In genomic region chr2:134087371-134087921, GRCh38 we compare ENCODE assay signal across 1 cellular context.
TF ChIP-seq lines count a peak whose summit lies in the region.

No MANE protein-coding gene starts in this region.

TF ChIP-seq in HepG2, 621 proteins besides CTCF, POLR2A, EP300 and RAD21 (continued from another document and continues in another):
- TF ChIP-seq, protein P1, sequence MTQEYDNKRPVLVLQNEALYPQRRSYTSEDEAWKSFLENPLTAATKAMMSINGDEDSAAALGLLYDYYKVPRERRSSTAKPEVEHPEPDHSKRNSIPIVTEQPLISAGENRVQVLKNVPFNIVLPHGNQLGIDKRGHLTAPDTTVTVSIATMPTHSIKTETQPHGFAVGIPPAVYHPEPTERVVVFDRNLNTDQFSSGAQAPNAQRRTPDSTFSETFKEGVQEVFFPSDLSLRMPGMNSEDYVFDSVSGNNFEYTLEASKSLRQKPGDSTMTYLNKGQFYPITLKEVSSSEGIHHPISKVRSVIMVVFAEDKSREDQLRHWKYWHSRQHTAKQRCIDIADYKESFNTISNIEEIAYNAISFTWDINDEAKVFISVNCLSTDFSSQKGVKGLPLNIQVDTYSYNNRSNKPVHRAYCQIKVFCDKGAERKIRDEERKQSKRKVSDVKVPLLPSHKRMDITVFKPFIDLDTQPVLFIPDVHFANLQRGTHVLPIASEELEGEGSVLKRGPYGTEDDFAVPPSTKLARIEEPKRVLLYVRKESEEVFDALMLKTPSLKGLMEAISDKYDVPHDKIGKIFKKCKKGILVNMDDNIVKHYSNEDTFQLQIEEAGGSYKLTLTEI (CRISPR knock-in tag; conservative IDR thresholded peaks at IDR 0.05) = no peak
- no peak for TF ChIP-seq ZNF160 (CRISPR knock-in tag; IDR thresholded peaks at IDR 0.05)
- 0 out of 2 replicates have a peak, but pooled peaks have one; percentile 9 for TF ChIP-seq PATZ1 (CRISPR knock-in tag; IDR thresholded peaks at IDR 0.05)
- TF ChIP-seq SAP130 (CRISPR knock-in tag; IDR thresholded peaks at IDR 0.05; ENCODE audit: low read depth) = no peak
- TF ChIP-seq ZNF263 (CRISPR knock-in tag; IDR thresholded peaks at IDR 0.05) = peak; percentile 39; the same call in 1 of the 2 replicates
- TF ChIP-seq HDAC2 (CRISPR knock-in tag; IDR thresholded peaks at IDR 0.05) = no peak
- no peak for TF ChIP-seq NKX3-1 (CRISPR knock-in tag; IDR thresholded peaks at IDR 0.05)
- no peak for TF ChIP-seq ZSCAN22 (CRISPR knock-in tag; IDR thresholded peaks at IDR 0.05)
- no peak for TF ChIP-seq NR2F1 (CRISPR knock-in tag; IDR thresholded peaks at IDR 0.05)
- TF ChIP-seq DMTF1 (CRISPR knock-in tag; IDR thresholded peaks at IDR 0.05) = no peak
- TF ChIP-seq YEATS2 (CRISPR knock-in tag; IDR thresholded peaks at IDR 0.05; ENCODE audit: borderline replicate concordance) = no peak
- 0 out of 2 replicates have a peak, but pooled peaks have one; percentile 30 for TF ChIP-seq POLR2G (IDR thresholded peaks at IDR 0.05; ENCODE audit: low read depth, low read length)
- TF ChIP-seq ZNF746 (CRISPR knock-in tag; IDR thresholded peaks at IDR 0.05) = no peak
- TF ChIP-seq ZNF557 (CRISPR knock-in tag; IDR thresholded peaks at IDR 0.05) = no peak
- no peak for TF ChIP-seq RFXAP (CRISPR knock-in tag; IDR thresholded peaks at IDR 0.05; ENCODE audit: borderline replicate concordance)
- TF ChIP-seq, protein P2, sequence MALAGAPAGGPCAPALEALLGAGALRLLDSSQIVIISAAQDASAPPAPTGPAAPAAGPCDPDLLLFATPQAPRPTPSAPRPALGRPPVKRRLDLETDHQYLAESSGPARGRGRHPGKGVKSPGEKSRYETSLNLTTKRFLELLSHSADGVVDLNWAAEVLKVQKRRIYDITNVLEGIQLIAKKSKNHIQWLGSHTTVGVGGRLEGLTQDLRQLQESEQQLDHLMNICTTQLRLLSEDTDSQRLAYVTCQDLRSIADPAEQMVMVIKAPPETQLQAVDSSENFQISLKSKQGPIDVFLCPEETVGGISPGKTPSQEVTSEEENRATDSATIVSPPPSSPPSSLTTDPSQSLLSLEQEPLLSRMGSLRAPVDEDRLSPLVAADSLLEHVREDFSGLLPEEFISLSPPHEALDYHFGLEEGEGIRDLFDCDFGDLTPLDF (CRISPR knock-in tag; IDR thresholded peaks at IDR 0.05) = no peak
- no peak for TF ChIP-seq ZNF784 (CRISPR knock-in tag; IDR thresholded peaks at IDR 0.05; ENCODE audit: borderline replicate concordance)
- TF ChIP-seq, protein P3, sequence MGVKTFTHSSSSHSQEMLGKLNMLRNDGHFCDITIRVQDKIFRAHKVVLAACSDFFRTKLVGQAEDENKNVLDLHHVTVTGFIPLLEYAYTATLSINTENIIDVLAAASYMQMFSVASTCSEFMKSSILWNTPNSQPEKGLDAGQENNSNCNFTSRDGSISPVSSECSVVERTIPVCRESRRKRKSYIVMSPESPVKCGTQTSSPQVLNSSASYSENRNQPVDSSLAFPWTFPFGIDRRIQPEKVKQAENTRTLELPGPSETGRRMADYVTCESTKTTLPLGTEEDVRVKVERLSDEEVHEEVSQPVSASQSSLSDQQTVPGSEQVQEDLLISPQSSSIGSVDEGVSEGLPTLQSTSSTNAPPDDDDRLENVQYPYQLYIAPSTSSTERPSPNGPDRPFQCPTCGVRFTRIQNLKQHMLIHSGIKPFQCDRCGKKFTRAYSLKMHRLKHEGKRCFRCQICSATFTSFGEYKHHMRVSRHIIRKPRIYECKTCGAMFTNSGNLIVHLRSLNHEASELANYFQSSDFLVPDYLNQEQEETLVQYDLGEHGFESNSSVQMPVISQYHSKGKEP (CRISPR knock-in tag; IDR thresholded peaks at IDR 0.05) = no peak
- TF ChIP-seq, protein P4, sequence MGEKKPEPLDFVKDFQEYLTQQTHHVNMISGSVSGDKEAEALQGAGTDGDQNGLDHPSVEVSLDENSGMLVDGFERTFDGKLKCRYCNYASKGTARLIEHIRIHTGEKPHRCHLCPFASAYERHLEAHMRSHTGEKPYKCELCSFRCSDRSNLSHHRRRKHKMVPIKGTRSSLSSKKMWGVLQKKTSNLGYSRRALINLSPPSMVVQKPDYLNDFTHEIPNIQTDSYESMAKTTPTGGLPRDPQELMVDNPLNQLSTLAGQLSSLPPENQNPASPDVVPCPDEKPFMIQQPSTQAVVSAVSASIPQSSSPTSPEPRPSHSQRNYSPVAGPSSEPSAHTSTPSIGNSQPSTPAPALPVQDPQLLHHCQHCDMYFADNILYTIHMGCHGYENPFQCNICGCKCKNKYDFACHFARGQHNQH (CRISPR knock-in tag; IDR thresholded peaks at IDR 0.05) = no peak
- TF ChIP-seq ZNF652 (CRISPR knock-in tag; IDR thresholded peaks at IDR 0.05; ENCODE audit: borderline replicate concordance, low read depth) = no peak
- TF ChIP-seq, protein P5, sequence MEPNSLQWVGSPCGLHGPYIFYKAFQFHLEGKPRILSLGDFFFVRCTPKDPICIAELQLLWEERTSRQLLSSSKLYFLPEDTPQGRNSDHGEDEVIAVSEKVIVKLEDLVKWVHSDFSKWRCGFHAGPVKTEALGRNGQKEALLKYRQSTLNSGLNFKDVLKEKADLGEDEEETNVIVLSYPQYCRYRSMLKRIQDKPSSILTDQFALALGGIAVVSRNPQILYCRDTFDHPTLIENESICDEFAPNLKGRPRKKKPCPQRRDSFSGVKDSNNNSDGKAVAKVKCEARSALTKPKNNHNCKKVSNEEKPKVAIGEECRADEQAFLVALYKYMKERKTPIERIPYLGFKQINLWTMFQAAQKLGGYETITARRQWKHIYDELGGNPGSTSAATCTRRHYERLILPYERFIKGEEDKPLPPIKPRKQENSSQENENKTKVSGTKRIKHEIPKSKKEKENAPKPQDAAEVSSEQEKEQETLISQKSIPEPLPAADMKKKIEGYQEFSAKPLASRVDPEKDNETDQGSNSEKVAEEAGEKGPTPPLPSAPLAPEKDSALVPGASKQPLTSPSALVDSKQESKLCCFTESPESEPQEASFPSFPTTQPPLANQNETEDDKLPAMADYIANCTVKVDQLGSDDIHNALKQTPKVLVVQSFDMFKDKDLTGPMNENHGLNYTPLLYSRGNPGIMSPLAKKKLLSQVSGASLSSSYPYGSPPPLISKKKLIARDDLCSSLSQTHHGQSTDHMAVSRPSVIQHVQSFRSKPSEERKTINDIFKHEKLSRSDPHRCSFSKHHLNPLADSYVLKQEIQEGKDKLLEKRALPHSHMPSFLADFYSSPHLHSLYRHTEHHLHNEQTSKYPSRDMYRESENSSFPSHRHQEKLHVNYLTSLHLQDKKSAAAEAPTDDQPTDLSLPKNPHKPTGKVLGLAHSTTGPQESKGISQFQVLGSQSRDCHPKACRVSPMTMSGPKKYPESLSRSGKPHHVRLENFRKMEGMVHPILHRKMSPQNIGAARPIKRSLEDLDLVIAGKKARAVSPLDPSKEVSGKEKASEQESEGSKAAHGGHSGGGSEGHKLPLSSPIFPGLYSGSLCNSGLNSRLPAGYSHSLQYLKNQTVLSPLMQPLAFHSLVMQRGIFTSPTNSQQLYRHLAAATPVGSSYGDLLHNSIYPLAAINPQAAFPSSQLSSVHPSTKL (CRISPR knock-in tag; IDR thresholded peaks at IDR 0.05) = peak; percentile 41; the same call in 1 of the 2 replicates
- TF ChIP-seq ZKSCAN8 (CRISPR knock-in tag; IDR thresholded peaks at IDR 0.05; ENCODE audit: borderline replicate concordance) = 0 out of 2 replicates have a peak, but pooled peaks have one; percentile 41
- TF ChIP-seq ETV5 (CRISPR knock-in tag; IDR thresholded peaks at IDR 0.05; ENCODE audit: borderline replicate concordance) = no peak
- TF ChIP-seq ZNF781 (CRISPR knock-in tag; IDR thresholded peaks at IDR 0.05; ENCODE audit: borderline replicate concordance, not compliant biosample characterization) = no peak
- TF ChIP-seq HNF4G (IDR thresholded peaks at IDR 0.05; ENCODE audit: borderline replicate concordance, low read depth, low read length) = no peak
- TF ChIP-seq HNF4G (CRISPR knock-in tag; IDR thresholded peaks at IDR 0.05; ENCODE audit: borderline replicate concordance, low read depth) = no peak
- TF ChIP-seq, protein P6, sequence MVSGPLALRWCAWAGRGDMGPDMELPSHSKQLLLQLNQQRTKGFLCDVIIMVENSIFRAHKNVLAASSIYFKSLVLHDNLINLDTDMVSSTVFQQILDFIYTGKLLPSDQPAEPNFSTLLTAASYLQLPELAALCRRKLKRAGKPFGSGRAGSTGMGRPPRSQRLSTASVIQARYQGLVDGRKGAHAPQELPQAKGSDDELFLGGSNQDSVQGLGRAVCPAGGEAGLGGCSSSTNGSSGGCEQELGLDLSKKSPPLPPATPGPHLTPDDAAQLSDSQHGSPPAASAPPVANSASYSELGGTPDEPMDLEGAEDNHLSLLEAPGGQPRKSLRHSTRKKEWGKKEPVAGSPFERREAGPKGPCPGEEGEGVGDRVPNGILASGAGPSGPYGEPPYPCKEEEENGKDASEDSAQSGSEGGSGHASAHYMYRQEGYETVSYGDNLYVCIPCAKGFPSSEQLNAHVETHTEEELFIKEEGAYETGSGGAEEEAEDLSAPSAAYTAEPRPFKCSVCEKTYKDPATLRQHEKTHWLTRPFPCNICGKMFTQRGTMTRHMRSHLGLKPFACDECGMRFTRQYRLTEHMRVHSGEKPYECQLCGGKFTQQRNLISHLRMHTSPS (CRISPR knock-in tag; IDR thresholded peaks at IDR 0.05; ENCODE audit: low read depth) = no peak
- TF ChIP-seq, protein P7, sequence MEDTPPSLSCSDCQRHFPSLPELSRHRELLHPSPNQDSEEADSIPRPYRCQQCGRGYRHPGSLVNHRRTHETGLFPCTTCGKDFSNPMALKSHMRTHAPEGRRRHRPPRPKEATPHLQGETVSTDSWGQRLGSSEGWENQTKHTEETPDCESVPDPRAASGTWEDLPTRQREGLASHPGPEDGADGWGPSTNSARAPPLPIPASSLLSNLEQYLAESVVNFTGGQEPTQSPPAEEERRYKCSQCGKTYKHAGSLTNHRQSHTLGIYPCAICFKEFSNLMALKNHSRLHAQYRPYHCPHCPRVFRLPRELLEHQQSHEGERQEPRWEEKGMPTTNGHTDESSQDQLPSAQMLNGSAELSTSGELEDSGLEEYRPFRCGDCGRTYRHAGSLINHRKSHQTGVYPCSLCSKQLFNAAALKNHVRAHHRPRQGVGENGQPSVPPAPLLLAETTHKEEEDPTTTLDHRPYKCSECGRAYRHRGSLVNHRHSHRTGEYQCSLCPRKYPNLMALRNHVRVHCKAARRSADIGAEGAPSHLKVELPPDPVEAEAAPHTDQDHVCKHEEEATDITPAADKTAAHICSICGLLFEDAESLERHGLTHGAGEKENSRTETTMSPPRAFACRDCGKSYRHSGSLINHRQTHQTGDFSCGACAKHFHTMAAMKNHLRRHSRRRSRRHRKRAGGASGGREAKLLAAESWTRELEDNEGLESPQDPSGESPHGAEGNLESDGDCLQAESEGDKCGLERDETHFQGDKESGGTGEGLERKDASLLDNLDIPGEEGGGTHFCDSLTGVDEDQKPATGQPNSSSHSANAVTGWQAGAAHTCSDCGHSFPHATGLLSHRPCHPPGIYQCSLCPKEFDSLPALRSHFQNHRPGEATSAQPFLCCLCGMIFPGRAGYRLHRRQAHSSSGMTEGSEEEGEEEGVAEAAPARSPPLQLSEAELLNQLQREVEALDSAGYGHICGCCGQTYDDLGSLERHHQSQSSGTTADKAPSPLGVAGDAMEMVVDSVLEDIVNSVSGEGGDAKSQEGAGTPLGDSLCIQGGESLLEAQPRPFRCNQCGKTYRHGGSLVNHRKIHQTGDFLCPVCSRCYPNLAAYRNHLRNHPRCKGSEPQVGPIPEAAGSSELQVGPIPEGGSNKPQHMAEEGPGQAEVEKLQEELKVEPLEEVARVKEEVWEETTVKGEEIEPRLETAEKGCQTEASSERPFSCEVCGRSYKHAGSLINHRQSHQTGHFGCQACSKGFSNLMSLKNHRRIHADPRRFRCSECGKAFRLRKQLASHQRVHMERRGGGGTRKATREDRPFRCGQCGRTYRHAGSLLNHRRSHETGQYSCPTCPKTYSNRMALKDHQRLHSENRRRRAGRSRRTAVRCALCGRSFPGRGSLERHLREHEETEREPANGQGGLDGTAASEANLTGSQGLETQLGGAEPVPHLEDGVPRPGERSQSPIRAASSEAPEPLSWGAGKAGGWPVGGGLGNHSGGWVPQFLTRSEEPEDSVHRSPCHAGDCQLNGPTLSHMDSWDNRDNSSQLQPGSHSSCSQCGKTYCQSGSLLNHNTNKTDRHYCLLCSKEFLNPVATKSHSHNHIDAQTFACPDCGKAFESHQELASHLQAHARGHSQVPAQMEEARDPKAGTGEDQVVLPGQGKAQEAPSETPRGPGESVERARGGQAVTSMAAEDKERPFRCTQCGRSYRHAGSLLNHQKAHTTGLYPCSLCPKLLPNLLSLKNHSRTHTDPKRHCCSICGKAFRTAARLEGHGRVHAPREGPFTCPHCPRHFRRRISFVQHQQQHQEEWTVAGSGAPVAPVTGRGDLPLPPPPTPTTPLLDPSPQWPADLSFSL (CRISPR knock-in tag; IDR thresholded peaks at IDR 0.05) = no peak
